ENCODE assay signal across 19 cellular contexts in genomic region chr5:173864126-173865075, GRCh38. TPM values are rescaled to one million over a fixed set of nuclear protein-coding genes. Genes with fewer than 3 reads are reported as not detected.
A peak's percentile ranks its signal among the peaks of the same experiment; 100 is the strongest.
DNase-seq lines count a peak whose midpoint lies in the region; ATAC-seq and TF ChIP-seq lines count a peak whose summit lies in the region.
"Had no signal": no experiment of that assay in that cellular context is flagged by ENCODE, and none has a peak within 500 bp of the region (broad histone marks: within the 10 kb centered on the region; RNA-seq: fewer than 3 reads in every experiment).

No MANE protein-coding gene starts in this region.

- DNase-seq in Ammon's horn (ENCODE audit: low spot score) (peak; percentile 31), NB4 (ENCODE audit: low read depth) (peak; percentile 53), colonic mucosa (peak; percentile 69), Karpas-422 (no peak), NCI-H1417 (lab: John Stamatoyannopoulos, UW) (no peak)
- DNase-seq in activated CD4-positive, alpha-beta T cell treated with anti-CD3 and anti-CD28 coated beads, Interleukin-2, amount 50 U/mL, for 4 hours = no peak
- DNase-seq: ACHN; activated CD4-positive, alpha-beta T cell treated with anti-CD3 and anti-CD28 coated beads, Interleukin-2, amount 50 U/mL, for 48 hours; activated T-cell treated with anti-CD3 and anti-CD28 coated beads, Interleukin-2, amount 50 U/mL, for 1 hour; CD8-positive, alpha-beta memory T cell; mesenchymal stem cell; MM.1S; NCI-H2029 treated with DMSO at 0.1 percent for 48 hours; NCI-H510A treated with DMSO at 0.1 percent for 48 hours; nephron progenitor cell; SK-N-SH had no signal

- no peak overlapping the region for H3K4me2 ChIP-seq in Karpas-422 (ENCODE audit: low read depth, low read length, poor library complexity, severe bottlenecking)
- H3K4me2 ChIP-seq: SK-N-SH had no signal

- H3K36me3 ChIP-seq in colonic mucosa (no peaks in the 10 kb centered on the region), mucosa of rectum (ENCODE audit: control insufficient read depth in 2 of 2, insufficient read depth in 2 of 2, low read length in 2 of 2) (no peaks in the 10 kb centered on the region), Karpas-422 (ENCODE audit: insufficient read depth, low read length) (no peaks in the 10 kb centered on the region)

- H3K27ac ChIP-seq in colonic mucosa (no peak overlapping the region), mucosa of rectum (ENCODE audit: low read depth in 2 of 2, low read length in 2 of 2) (peak overlapping the region in 1 of 2 donors; percentile 60), Karpas-422 (ENCODE audit: low read length) (no peak overlapping the region)

- no peaks in the 10 kb centered on the region for H3K9me2 ChIP-seq in Karpas-422 (replicated peaks; ENCODE audit: insufficient read depth, low read length)
- H3K9me2 ChIP-seq: SK-N-SH had no signal

- no peak for TF ChIP-seq POLR2A in NB4 (IDR thresholded peaks at IDR 0.05; ENCODE audit: extremely low read depth, insufficient read length)

- no peak overlapping the region for H3K4me3 ChIP-seq in NB4 (ENCODE audit: low read depth, low read length)
- H3K4me3 ChIP-seq in colonic mucosa = no peak overlapping the region
- peak overlapping the region; percentile 44 to 48 for H3K4me3 ChIP-seq in mucosa of rectum (ENCODE audit: low read length in 2 of 2)
- H3K4me3 ChIP-seq in Karpas-422 (ENCODE audit: low read length) = no peak overlapping the region
- H3K4me3 ChIP-seq: body of pancreas had no signal

- H3K9me3 ChIP-seq in colonic mucosa (no peaks in the 10 kb centered on the region), mucosa of rectum (ENCODE audit: control insufficient read depth in 2 of 2, low read length in 2 of 2) (no peaks in the 10 kb centered on the region), Karpas-422 (ENCODE audit: low read length) (no peaks in the 10 kb centered on the region)
- H3K9me3 ChIP-seq: body of pancreas, SK-N-SH had no signal

- ATAC-seq in GM21576 (IDR thresholded peaks at IDR 0.05; ENCODE audit: unreplicated experiment) = no peak
- ATAC-seq: body of pancreas had no signal

- TF ChIP-seq CTCF in NB4 (IDR thresholded peaks at IDR 0.05; ENCODE audit: low read depth, low read length) (no peak), colonic mucosa (IDR thresholded peaks at IDR 0.05) (no peak)

- peak overlapping the region in 1 of 2 donors; percentile 41 for H3K9ac ChIP-seq in colonic mucosa (ENCODE audit: low read depth in 2 of 2, low read length in 2 of 2)
- peak overlapping the region; percentile 12 to 38 for H3K9ac ChIP-seq in mucosa of rectum (ENCODE audit: low read depth in 1 of 2, low read length in 2 of 2)
- no peak overlapping the region for H3K9ac ChIP-seq in Karpas-422 (ENCODE audit: low read length)
- H3K9ac ChIP-seq: SK-N-SH had no signal

- no peaks in the 10 kb centered on the region for H4K20me1 ChIP-seq in Karpas-422 (ENCODE audit: insufficient read depth, low read depth, low read length)

- H3K27me3 ChIP-seq in colonic mucosa (no peaks in the 10 kb centered on the region), mucosa of rectum (ENCODE audit: control insufficient read depth in 2 of 2, insufficient read depth in 2 of 2, low read length in 2 of 2) (no peaks in the 10 kb centered on the region), Karpas-422 (ENCODE audit: low read length) (no peaks in the 10 kb centered on the region)
- H3K27me3 ChIP-seq: body of pancreas had no signal

- no peaks in the 10 kb centered on the region for H3K79me2 ChIP-seq in Karpas-422 (ENCODE audit: low read length)

- H3K4me1 ChIP-seq in colonic mucosa (peaks cover 5% of the 10 kb centered on the region), mucosa of rectum (ENCODE audit: control insufficient read depth in 2 of 2, insufficient read depth in 2 of 2, low read length in 2 of 2) (peaks cover 7% of the 10 kb centered on the region in 2 donors), Karpas-422 (ENCODE audit: low read length) (peaks cover 10% of the 10 kb centered on the region)

- no peak overlapping the region for H2AFZ ChIP-seq in Karpas-422 (ENCODE audit: low read length)

- intact Hi-C loops in colonic mucosa (cut with DNase I) = no loop called here

RNA-seq across cellular contexts. Expression of gene CPEB4, which starts 23.7 kb away (rescaled TPM):
- 10 to 100 TPM; 23.3 to 41.7 TPM for total RNA-seq in colonic mucosa
- total RNA-seq in Karpas-422 (2014; rRNA removed; shearing (Covaris generic); ENCODE audit: low replicate concordance) = 1.4 and 3.5 TPM in 2 replicates

Comparison
In these comparisons a context has a peak if more than half of its experiments do, and no peak if none do; other contexts are left out.
1. DNase-seq: peak in Ammon's horn (single experiment), NB4 (single experiment) and colonic mucosa (single experiment); none in Karpas-422 (single experiment), activated CD4-positive, alpha-beta T cell treated with anti-CD3 and anti-CD28 coated beads, Interleukin-2, amount 50 U/mL, for 4 hours (0 of 2) and NCI-H1417 (0 of 3).
2. H3K4me3 ChIP-seq: peak in mucosa of rectum (2 of 2); none in NB4 (single experiment), colonic mucosa (single experiment) and Karpas-422 (single experiment).